ENCODE assay signal across 1 cellular context in genomic region chr7:5508698-5509097, GRCh38.
TF ChIP-seq lines count a peak whose summit lies in the region.

No MANE protein-coding gene starts in this region.

TF ChIP-seq in HCT116, 20 proteins besides CTCF, POLR2A, EP300 and RAD21 (continued from another document):
- TF ChIP-seq JUND (IDR thresholded peaks at IDR 0.05) (no peak), SIN3A (IDR thresholded peaks at IDR 0.05; ENCODE audit: low read depth) (no peak), EZH2 (IDR thresholded peaks at IDR 0.05) (no peak), ZBTB33 (IDR thresholded peaks at IDR 0.05; ENCODE audit: extremely low read depth, insufficient replicate concordance, low read length) (no peak), ZNF274 (IDR thresholded peaks at IDR 0.05; ENCODE audit: low read depth, low read length) (no peak), POLR2AphosphoS5 (IDR thresholded peaks at IDR 0.05; ENCODE audit: low read depth, low read length) (no peak), SRF (IDR thresholded peaks at IDR 0.05; ENCODE audit: low read depth) (no peak), FOSL1 (IDR thresholded peaks at IDR 0.05; ENCODE audit: low read depth) (no peak)
- TF ChIP-seq, protein P1, sequence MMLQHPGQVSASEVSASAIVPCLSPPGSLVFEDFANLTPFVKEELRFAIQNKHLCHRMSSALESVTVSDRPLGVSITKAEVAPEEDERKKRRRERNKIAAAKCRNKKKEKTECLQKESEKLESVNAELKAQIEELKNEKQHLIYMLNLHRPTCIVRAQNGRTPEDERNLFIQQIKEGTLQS (IDR thresholded peaks at IDR 0.05) = no peak
